1 cellular context compared by ENCODE assay signal in genomic region chr17:79809530-79810137, GRCh38.
A peak's percentile ranks its signal among the peaks of the same experiment; 100 is the strongest.
TF ChIP-seq lines count a peak whose summit lies in the region.

No MANE protein-coding gene starts in this region.

TF ChIP-seq in HepG2, 621 proteins besides CTCF, POLR2A, EP300 and RAD21:
- TF ChIP-seq THYN1 (CRISPR knock-in tag; IDR thresholded peaks at IDR 0.05; ENCODE audit: borderline replicate concordance, low read depth) = no peak
- TF ChIP-seq ZNF788 (CRISPR knock-in tag; IDR thresholded peaks at IDR 0.05; ENCODE audit: borderline replicate concordance) = no peak
- TF ChIP-seq ZBTB20 (CRISPR knock-in tag; IDR thresholded peaks at IDR 0.05; ENCODE audit: borderline replicate concordance, low read depth) = no peak
- no peak for TF ChIP-seq ISL2 (CRISPR knock-in tag; IDR thresholded peaks at IDR 0.05)
- TF ChIP-seq, protein P1, sequence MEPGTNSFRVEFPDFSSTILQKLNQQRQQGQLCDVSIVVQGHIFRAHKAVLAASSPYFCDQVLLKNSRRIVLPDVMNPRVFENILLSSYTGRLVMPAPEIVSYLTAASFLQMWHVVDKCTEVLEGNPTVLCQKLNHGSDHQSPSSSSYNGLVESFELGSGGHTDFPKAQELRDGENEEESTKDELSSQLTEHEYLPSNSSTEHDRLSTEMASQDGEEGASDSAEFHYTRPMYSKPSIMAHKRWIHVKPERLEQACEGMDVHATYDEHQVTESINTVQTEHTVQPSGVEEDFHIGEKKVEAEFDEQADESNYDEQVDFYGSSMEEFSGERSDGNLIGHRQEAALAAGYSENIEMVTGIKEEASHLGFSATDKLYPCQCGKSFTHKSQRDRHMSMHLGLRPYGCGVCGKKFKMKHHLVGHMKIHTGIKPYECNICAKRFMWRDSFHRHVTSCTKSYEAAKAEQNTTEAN (CRISPR knock-in tag; conservative IDR thresholded peaks at IDR 0.05) = no peak
- TF ChIP-seq ZFAT (CRISPR knock-in tag; conservative IDR thresholded peaks at IDR 0.05) = no peak
- no peak for TF ChIP-seq NFKB2 (CRISPR knock-in tag; IDR thresholded peaks at IDR 0.05; ENCODE audit: borderline replicate concordance)
- TF ChIP-seq TGIF2 (CRISPR knock-in tag; IDR thresholded peaks at IDR 0.05) = no peak
- TF ChIP-seq THAP8 (CRISPR knock-in tag; IDR thresholded peaks at IDR 0.05; ENCODE audit: borderline replicate concordance) = no peak
- TF ChIP-seq HNRNPUL1 (IDR thresholded peaks at IDR 0.05; ENCODE audit: low read depth, low read length) = no peak
- no peak for TF ChIP-seq FOXJ3 (CRISPR knock-in tag; IDR thresholded peaks at IDR 0.05; ENCODE audit: borderline replicate concordance)
- TF ChIP-seq ZSCAN21 (CRISPR knock-in tag; IDR thresholded peaks at IDR 0.05; ENCODE audit: borderline replicate concordance) = 0 out of 2 replicates have a peak, but pooled peaks have one; percentile 13
- no peak for TF ChIP-seq ZNF660 (CRISPR knock-in tag; IDR thresholded peaks at IDR 0.05; ENCODE audit: borderline replicate concordance, low read depth)
- peak; percentile 25; the same call in 1 of the 2 replicates for TF ChIP-seq PITX1 (CRISPR knock-in tag; IDR thresholded peaks at IDR 0.05)
- TF ChIP-seq MXD4 (CRISPR knock-in tag; IDR thresholded peaks at IDR 0.05) = 0 out of 2 replicates have a peak, but pooled peaks have one; percentile 21
- TF ChIP-seq ZNF431 (CRISPR knock-in tag; IDR thresholded peaks at IDR 0.05; ENCODE audit: borderline replicate concordance, low read depth) = no peak
- TF ChIP-seq SMC3 (IDR thresholded peaks at IDR 0.05; ENCODE audit: low read length) = no peak
- 0 out of 2 replicates have a peak, but pooled peaks have one; percentile 7 for TF ChIP-seq ZNF292 (CRISPR knock-in tag; IDR thresholded peaks at IDR 0.05; ENCODE audit: borderline replicate concordance, low read depth)
- TF ChIP-seq, protein P2, sequence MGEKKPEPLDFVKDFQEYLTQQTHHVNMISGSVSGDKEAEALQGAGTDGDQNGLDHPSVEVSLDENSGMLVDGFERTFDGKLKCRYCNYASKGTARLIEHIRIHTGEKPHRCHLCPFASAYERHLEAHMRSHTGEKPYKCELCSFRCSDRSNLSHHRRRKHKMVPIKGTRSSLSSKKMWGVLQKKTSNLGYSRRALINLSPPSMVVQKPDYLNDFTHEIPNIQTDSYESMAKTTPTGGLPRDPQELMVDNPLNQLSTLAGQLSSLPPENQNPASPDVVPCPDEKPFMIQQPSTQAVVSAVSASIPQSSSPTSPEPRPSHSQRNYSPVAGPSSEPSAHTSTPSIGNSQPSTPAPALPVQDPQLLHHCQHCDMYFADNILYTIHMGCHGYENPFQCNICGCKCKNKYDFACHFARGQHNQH (CRISPR knock-in tag; IDR thresholded peaks at IDR 0.05) = 0 out of 2 replicates have a peak, but pooled peaks have one; percentile 6
- TF ChIP-seq HES4 (CRISPR knock-in tag; IDR thresholded peaks at IDR 0.05; ENCODE audit: borderline replicate concordance) = no peak
- no peak for TF ChIP-seq RORA (CRISPR knock-in tag; IDR thresholded peaks at IDR 0.05)
- TF ChIP-seq CCDC6 (CRISPR knock-in tag; IDR thresholded peaks at IDR 0.05) = no peak
- TF ChIP-seq, protein P3, sequence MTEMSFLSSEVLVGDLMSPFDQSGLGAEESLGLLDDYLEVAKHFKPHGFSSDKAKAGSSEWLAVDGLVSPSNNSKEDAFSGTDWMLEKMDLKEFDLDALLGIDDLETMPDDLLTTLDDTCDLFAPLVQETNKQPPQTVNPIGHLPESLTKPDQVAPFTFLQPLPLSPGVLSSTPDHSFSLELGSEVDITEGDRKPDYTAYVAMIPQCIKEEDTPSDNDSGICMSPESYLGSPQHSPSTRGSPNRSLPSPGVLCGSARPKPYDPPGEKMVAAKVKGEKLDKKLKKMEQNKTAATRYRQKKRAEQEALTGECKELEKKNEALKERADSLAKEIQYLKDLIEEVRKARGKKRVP (CRISPR knock-in tag; IDR thresholded peaks at IDR 0.05) = no peak
- TF ChIP-seq YY1 (IDR thresholded peaks at IDR 0.05; ENCODE audit: insufficient read depth, insufficient replicate concordance, low read depth, low read length) = peak; percentile 72
- no peak for TF ChIP-seq TBX2 (CRISPR knock-in tag; IDR thresholded peaks at IDR 0.05; ENCODE audit: borderline replicate concordance)
- no peak for TF ChIP-seq NR2F6 (IDR thresholded peaks at IDR 0.05)
- no peak for TF ChIP-seq NR2F6 (CRISPR knock-in tag; IDR thresholded peaks at IDR 0.05)
- no peak for TF ChIP-seq ZNF891 (CRISPR knock-in tag; IDR thresholded peaks at IDR 0.05)
- TF ChIP-seq, protein P4, sequence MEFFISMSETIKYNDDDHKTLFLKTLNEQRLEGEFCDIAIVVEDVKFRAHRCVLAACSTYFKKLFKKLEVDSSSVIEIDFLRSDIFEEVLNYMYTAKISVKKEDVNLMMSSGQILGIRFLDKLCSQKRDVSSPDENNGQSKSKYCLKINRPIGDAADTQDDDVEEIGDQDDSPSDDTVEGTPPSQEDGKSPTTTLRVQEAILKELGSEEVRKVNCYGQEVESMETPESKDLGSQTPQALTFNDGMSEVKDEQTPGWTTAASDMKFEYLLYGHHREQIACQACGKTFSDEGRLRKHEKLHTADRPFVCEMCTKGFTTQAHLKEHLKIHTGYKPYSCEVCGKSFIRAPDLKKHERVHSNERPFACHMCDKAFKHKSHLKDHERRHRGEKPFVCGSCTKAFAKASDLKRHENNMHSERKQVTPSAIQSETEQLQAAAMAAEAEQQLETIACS (CRISPR knock-in tag; IDR thresholded peaks at IDR 0.05) = no peak; the same call in 1 of the 2 replicates
- TF ChIP-seq KDM2A (CRISPR knock-in tag; IDR thresholded peaks at IDR 0.05; ENCODE audit: borderline replicate concordance, low read depth) = 0 out of 2 replicates have a peak, but pooled peaks have one; percentile 1
- TF ChIP-seq RNF2 (conservative IDR thresholded peaks at IDR 0.05; ENCODE audit: low read depth) = peak; percentile 11; the same call in 1 of the 2 replicates
- TF ChIP-seq ZC3H4 (CRISPR knock-in tag; IDR thresholded peaks at IDR 0.05; ENCODE audit: borderline replicate concordance) = no peak
- TF ChIP-seq HIVEP1 (CRISPR knock-in tag; IDR thresholded peaks at IDR 0.05) = no peak
- TF ChIP-seq ARNT (IDR thresholded peaks at IDR 0.05) = no peak
- TF ChIP-seq FOXP4 (CRISPR knock-in tag; IDR thresholded peaks at IDR 0.05) = no peak
- no peak for TF ChIP-seq MIER3 (CRISPR knock-in tag; IDR thresholded peaks at IDR 0.05; ENCODE audit: borderline replicate concordance)
- TF ChIP-seq ZNF841 (CRISPR knock-in tag; IDR thresholded peaks at IDR 0.05; ENCODE audit: borderline replicate concordance) = no peak
- TF ChIP-seq ZNF253 (CRISPR knock-in tag; IDR thresholded peaks at IDR 0.05; ENCODE audit: borderline replicate concordance) = no peak
- no peak for TF ChIP-seq ZNF30 (CRISPR knock-in tag; IDR thresholded peaks at IDR 0.05)
- TF ChIP-seq FIP1L1 (IDR thresholded peaks at IDR 0.05; ENCODE audit: borderline replicate concordance, insufficient read depth, low read depth, low read length) = no peak
- TF ChIP-seq ZNF607 (CRISPR knock-in tag; IDR thresholded peaks at IDR 0.05; ENCODE audit: borderline replicate concordance) = 0 out of 2 replicates have a peak, but pooled peaks have one; percentile 35
- 0 out of 2 replicates have a peak, but pooled peaks have one; percentile 14 for TF ChIP-seq HCFC1 (IDR thresholded peaks at IDR 0.05; ENCODE audit: low read depth, low read length)
- no peak for TF ChIP-seq RBM39 (IDR thresholded peaks at IDR 0.05; ENCODE audit: low read depth, low read length, poor library complexity, severe bottlenecking)
- no peak for TF ChIP-seq ZSCAN12 (CRISPR knock-in tag; IDR thresholded peaks at IDR 0.05)
- TF ChIP-seq KLF16 (CRISPR knock-in tag; IDR thresholded peaks at IDR 0.05) = no peak
- TF ChIP-seq KLF11 (CRISPR knock-in tag; IDR thresholded peaks at IDR 0.05) = no peak
- TF ChIP-seq FOXA1 (IDR thresholded peaks at IDR 0.05) = no peak
- no peak for TF ChIP-seq FOXA1 (CRISPR knock-in tag; IDR thresholded peaks at IDR 0.05)
